In the genomic region with DNA sequence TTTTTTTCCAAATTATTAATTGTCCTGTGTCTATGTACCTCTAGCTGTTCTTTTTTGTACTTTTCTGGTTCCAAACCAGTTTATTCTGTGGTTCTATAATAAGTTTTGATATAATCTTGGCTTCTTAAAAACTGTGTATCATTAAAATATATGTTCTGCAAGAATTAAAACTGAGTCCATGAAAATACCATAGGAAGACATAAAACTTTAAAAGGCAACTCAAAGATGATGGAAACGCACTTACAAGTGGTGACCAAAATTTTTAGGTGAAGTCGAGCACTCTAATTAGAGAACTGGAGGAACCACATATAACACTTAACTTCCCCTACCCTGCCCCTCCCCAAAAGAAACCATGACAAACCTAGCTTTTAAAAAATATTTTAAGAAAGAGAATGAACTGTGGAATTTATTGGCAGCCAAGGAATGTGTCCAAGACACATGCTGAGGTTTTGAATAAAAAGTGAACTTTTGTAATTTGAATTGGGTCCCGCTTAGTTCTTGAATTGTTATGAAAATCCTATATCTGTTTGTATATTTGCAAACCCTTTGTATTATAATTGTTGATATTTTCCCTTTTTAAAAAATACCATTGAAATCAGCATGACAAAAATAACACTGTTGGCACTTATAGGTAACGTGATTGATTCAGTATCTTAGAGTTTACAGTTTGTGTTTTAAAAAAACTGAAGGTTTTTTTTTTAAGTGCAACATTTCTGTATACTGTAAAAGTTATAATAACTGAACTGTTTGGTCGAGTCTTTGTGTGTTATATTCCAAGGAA, we compare ENCODE assay signal across 10 cellular contexts. TPM values are rescaled to one million over a fixed set of nuclear protein-coding genes. Genes with fewer than 3 reads are reported as not detected.
DNase-seq lines count a peak whose midpoint lies in the region; TF ChIP-seq lines count a peak whose summit lies in the region.
"Had no signal": no experiment of that assay in that cellular context is flagged by ENCODE, and none has a peak within 500 bp of the region (broad histone marks: within the 10 kb centered on the region; RNA-seq: fewer than 3 reads in every experiment).

No MANE protein-coding gene starts in this region.

- H3K4me3 ChIP-seq in right atrium auricular region (peak overlapping the region; percentile 67 to 70), dorsolateral prefrontal cortex (peak overlapping the region in 47 of 59 donors; percentile 0 to 72 (median 55))

- H3K9me3 ChIP-seq in right atrium auricular region: no peaks in the 10 kb centered on the region

- H3K4me1 ChIP-seq in right atrium auricular region: peaks cover 0 to 25% of the 10 kb centered on the region in 2 donors

- H3K27me3 ChIP-seq in right atrium auricular region (no peaks in the 10 kb centered on the region), dorsolateral prefrontal cortex (peaks cover 16 to 100% (median 95%) of the 10 kb centered on the region in 45 donors)

- peak overlapping the region; percentile 95 to 97 for H3K27ac ChIP-seq in right atrium auricular region
- H3K27ac ChIP-seq in dorsolateral prefrontal cortex: peak overlapping the region in 34 of 59 donors; percentile 9 to 94 (median 64)

- H3K27ac Mint-ChIP-seq in nephron: peak overlapping the region; percentile 96 to 100 (median 97)
- H3K27ac Mint-ChIP-seq: activated B cell treated with CpG ODN at 0.5 μM for 24 hours had no signal

- intact Hi-C loops in cardiac septum (cut with DNase I): loop anchor here (10.0 kb wide), 1 partner anchor 733 kb away; no protein-coding TSS in a partner anchor
- intact Hi-C loops in dorsolateral prefrontal cortex (cut with DNase I): no loop called here

- TF ChIP-seq CTCF in right atrium auricular region (IDR thresholded peaks at IDR 0.05) (no peak), dorsolateral prefrontal cortex (IDR thresholded peaks at IDR 0.05 in 54 of 56, conservative IDR thresholded peaks at IDR 0.05 in 2 of 56; ENCODE audit: low read depth in 1 of 56, partially characterized antibody in 56 of 56) (no peak), nephron (IDR thresholded peaks at IDR 0.05; ENCODE audit: unreplicated experiment in 3 of 3) (no peak)

- peaks cover 32% of the 10 kb centered on the region for H3K4me1 Mint-ChIP-seq in nephron

- no peak for DNase-seq in right atrium auricular region (ENCODE audit: low spot score)
- DNase-seq in cardiac septum (ENCODE audit: low spot score): no peak
- DNase-seq in dorsolateral prefrontal cortex: no peak
- no peak for DNase-seq in activated CD8-positive, alpha-beta memory T cell treated with anti-CD3 and anti-CD28 coated beads, Interleukin-2, amount 50 U/mL, for 4 hours
- DNase-seq in cortex of kidney (lab: John Stamatoyannopoulos, UW): no peak
- no peak for DNase-seq in superior temporal gyrus (ENCODE audit: extremely low spot score)
- no peak for DNase-seq in SW480 (ENCODE audit: low spot score)
- DNase-seq: activated B cell treated with CpG ODN at 0.5 μM for 24 hours, AML-193 had no signal

- H3K27me3 Mint-ChIP-seq in nephron (ENCODE audit: low read depth): peaks cover 11% of the 10 kb centered on the region

- peaks cover 96% of the 10 kb centered on the region for H3K36me3 Mint-ChIP-seq in nephron (ENCODE audit: low read depth)

- H3K9me3 Mint-ChIP-seq in nephron: no peaks in the 10 kb centered on the region
- H3K9me3 Mint-ChIP-seq: activated B cell treated with CpG ODN at 0.5 μM for 24 hours had no signal

- peaks cover 40% of the 10 kb centered on the region for H3K36me3 ChIP-seq in right atrium auricular region

- peak overlapping the region; percentile 94 to 97 (median 95) for H3K4me3 Mint-ChIP-seq in nephron
- H3K4me3 Mint-ChIP-seq: activated B cell treated with CpG ODN at 0.5 μM for 24 hours had no signal

RNA-seq across cellular contexts. Expression of a gene that starts 7.7 kb away (rescaled TPM):
- 10 to 100 TPM; 25.0 to 26.7 TPM for total RNA-seq in right atrium auricular region
- 21.0 TPM for total RNA-seq in cardiac septum
- total RNA-seq in dorsolateral prefrontal cortex: 10 to 100 TPM in 65 of 120 experiments, 1 to 10 TPM in 55; 3.1 to 36.0 (median 10.5) TPM
- total RNA-seq: activated B cell treated with CpG ODN at 0.5 μM for 24 hours had no signal
